Comparison of ENCODE assay signal across 11 cellular contexts in genomic region chr16:67395458-67396158, GRCh38. TPM values are rescaled to one million over a fixed set of nuclear protein-coding genes. Genes with fewer than 3 reads are reported as not detected.
A peak's percentile ranks its signal among the peaks of the same experiment; 100 is the strongest.
DNase-seq lines count a peak whose midpoint lies in the region; ATAC-seq, FAIRE-seq and TF ChIP-seq lines count a peak whose summit lies in the region.
"Had no signal": no experiment of that assay in that cellular context is flagged by ENCODE, and none has a peak within 500 bp of the region (broad histone marks: within the 10 kb centered on the region; RNA-seq: fewer than 3 reads in every experiment).

No MANE protein-coding gene starts in this region.

- intact Hi-C loops in IMR-90 (cut with micrococcal nuclease), result no loop called here
- intact Hi-C loops in left lung (cut with DNase I), result no loop called here

- H2BK5ac ChIP-seq in IMR-90 (ENCODE audit: low read depth, low read length, poor library complexity, severe bottlenecking), result no peak overlapping the region

- TF ChIP-seq CTCF in IMR-90 (conservative IDR thresholded peaks at IDR 0.05; ENCODE audit: low read depth, low read length), result no peak
- no peak for TF ChIP-seq CTCF in foreskin keratinocyte (conservative IDR thresholded peaks at IDR 0.05)
- no peak for TF ChIP-seq CTCF in left lung (IDR thresholded peaks at IDR 0.05)

- H4K5ac ChIP-seq in IMR-90 (ENCODE audit: low read depth, low read length), result no peak overlapping the region

- H3K4ac ChIP-seq in IMR-90 (ENCODE audit: low read depth, low read length), result peak overlapping the region; percentile 39; the same call in 1 of the 2 replicates

- no peak overlapping the region for H3K27ac Mint-ChIP-seq in stimulated activated effector memory CD8-positive, alpha-beta T cell treated with anti-CD3 and anti-CD28 coated beads, Interleukin-12 subunit alpha, Interleukin-12 subunit beta, amount 100 ng/mL, for 72 hours
- H3K27ac Mint-ChIP-seq: activated B cell treated with CpG ODN at 0.5 μM for 24 hours had no signal

- no peak for TF ChIP-seq RAD21 in IMR-90 (IDR thresholded peaks at IDR 0.05; ENCODE audit: low read length)

- no peaks in the 10 kb centered on the region for H3K36me3 ChIP-seq in IMR-90 (ENCODE audit: control insufficient read depth, insufficient read depth, low read length)
- H3K36me3 ChIP-seq in left lung, result no peaks in the 10 kb centered on the region

- peaks cover 5% of the 10 kb centered on the region; the same call in 1 of the 2 replicates for H3K9me1 ChIP-seq in IMR-90 (ENCODE audit: insufficient read depth, low read length)

- no peak overlapping the region for H3K4me2 ChIP-seq in IMR-90 (ENCODE audit: low read depth, low read length)

- H3K79me1 ChIP-seq in IMR-90 (ENCODE audit: low read depth in 1 of 2, low read length in 2 of 2), result no peaks in the 10 kb centered on the region

- in situ Hi-C loops in IMR-90 (cut with MboI; ENCODE audit: low sequenced_read_pairs), result no loop called here

- no peak overlapping the region for H3K27ac ChIP-seq in IMR-90 (ENCODE audit: insufficient read depth, low read length)
- peak overlapping the region; percentile 5 for H3K27ac ChIP-seq in foreskin keratinocyte
- H3K27ac ChIP-seq in left lung, result peak overlapping the region in 1 of 2 donors; percentile 65

- CTCF ChIA-PET in IMR-90 (lab: Yijun Ruan, JAX), result no interaction called here

- POLR2A ChIA-PET in IMR-90 (lab: Charles Lee; ENCODE audit: unreplicated experiment), result no interaction called here

- no peak overlapping the region for H4K91ac ChIP-seq in IMR-90 (ENCODE audit: insufficient read depth, low read depth, low read length)

- no peaks in the 10 kb centered on the region for H3K9me3 ChIP-seq in IMR-90 (ENCODE audit: control insufficient read depth, insufficient read depth, low read length)
- no peaks in the 10 kb centered on the region for H3K9me3 ChIP-seq in left lung
- H3K9me3 ChIP-seq: tibial artery had no signal

- H3K23ac ChIP-seq in IMR-90 (ENCODE audit: low read depth, low read length), result no peak overlapping the region

- H3K9me3 Mint-ChIP-seq in stimulated activated effector memory CD8-positive, alpha-beta T cell treated with anti-CD3 and anti-CD28 coated beads, Interleukin-12 subunit alpha, Interleukin-12 subunit beta, amount 100 ng/mL, for 72 hours, result no peaks in the 10 kb centered on the region
- H3K9me3 Mint-ChIP-seq: activated B cell treated with CpG ODN at 0.5 μM for 24 hours had no signal

- H2AK5ac ChIP-seq in IMR-90 (ENCODE audit: low read depth, low read length), result peak overlapping the region; percentile 45; the same call in 1 of the 2 replicates

- no peak overlapping the region for H3K9ac ChIP-seq in IMR-90 (ENCODE audit: low read depth, low read length)

- H4K8ac ChIP-seq in IMR-90 (ENCODE audit: low read depth in 2 of 2, low read length in 2 of 2), result no peak overlapping the region

- peaks cover 9% of the 10 kb centered on the region for H3K4me1 Mint-ChIP-seq in stimulated activated effector memory CD8-positive, alpha-beta T cell treated with anti-CD3 and anti-CD28 coated beads, Interleukin-12 subunit alpha, Interleukin-12 subunit beta, amount 100 ng/mL, for 72 hours

- dilution Hi-C loops in IMR-90 (cut with HindIII; ENCODE audit: low sequenced_read_pairs, unreplicated experiment), result no loop called here

- no peak for FAIRE-seq in GM19239 (lab: Jason Lieb, UNC)

- H3K18ac ChIP-seq in IMR-90 (ENCODE audit: low read depth, low read length), result no peak overlapping the region

- no peak overlapping the region for H3K14ac ChIP-seq in IMR-90 (replicated peaks; ENCODE audit: low read depth, low read length)

- no peak overlapping the region; the same call in 1 of the 2 replicates for H2BK120ac ChIP-seq in IMR-90 (ENCODE audit: low read depth, low read length)

- peak; percentile 72 for DNase-seq in IMR-90
- peak; percentile 95 for DNase-seq in NCI-H748 (lab: John Stamatoyannopoulos, UW; ENCODE audit: unreplicated experiment)
- DNase-seq in foreskin keratinocyte, result no peak
- DNase-seq in stimulated activated effector memory CD8-positive, alpha-beta T cell treated with anti-CD3 and anti-CD28 coated beads, Interleukin-12 subunit alpha, Interleukin-12 subunit beta, amount 100 ng/mL, for 72 hours (ENCODE audit: low spot score in 2 of 2), result no peak
- DNase-seq in left lung, result no peak
- no peak for DNase-seq in GM19239 (ENCODE audit: insufficient read length, low spot score)
- DNase-seq in dedifferentiated amniotic fluid mesenchymal stem cell (ENCODE audit: extremely low spot score), result no peak
- no peak for DNase-seq in activated CD4-positive, alpha-beta T cell treated with anti-CD3 and anti-CD28 coated beads, Interleukin-2, amount 50 U/mL, for 4 hours
- DNase-seq: activated B cell treated with CpG ODN at 0.5 μM for 24 hours had no signal

- peak overlapping the region; percentile 79 for H2AFZ ChIP-seq in IMR-90 (replicated peaks; ENCODE audit: low read length, poor library complexity)

- TF ChIP-seq POLR2A in IMR-90 (IDR thresholded peaks at IDR 0.05; ENCODE audit: low read depth, low read length), result no peak

- no peak overlapping the region for H3K56ac ChIP-seq in IMR-90 (ENCODE audit: extremely low read depth, insufficient read depth, low read length)

- H3K4me1 ChIP-seq in IMR-90 (ENCODE audit: control insufficient read depth, insufficient read depth, low read length) (peaks cover 16% of the 10 kb centered on the region), foreskin keratinocyte (peaks cover 7% of the 10 kb centered on the region), left lung (peaks cover 34 to 74% of the 10 kb centered on the region in 2 donors)

- H2AK9ac ChIP-seq in IMR-90 (replicated peaks; ENCODE audit: low read depth, low read length, poor library complexity), result peak overlapping the region; percentile 75

- H3K4me3 ChIP-seq in IMR-90 (ENCODE audit: insufficient read depth, low read depth, low read length) (no peak overlapping the region), left lung (no peak overlapping the region)
- H3K4me3 ChIP-seq: tibial artery had no signal

- H3K4me3 Mint-ChIP-seq in stimulated activated effector memory CD8-positive, alpha-beta T cell treated with anti-CD3 and anti-CD28 coated beads, Interleukin-12 subunit alpha, Interleukin-12 subunit beta, amount 100 ng/mL, for 72 hours, result peak overlapping the region; percentile 4

- WGBS in IMR-90 (ENCODE audit: extremely low coverage in 2 of 2, insufficient read length in 1 of 2), 2 experiments, result 81% methylated on average over 4 of the region's 13 CpGs; no CpG with 5 or more reads in 1 of the 2 experiments

- no peak overlapping the region for H2BK15ac ChIP-seq in IMR-90 (ENCODE audit: low read depth, low read length)

- H3K27me3 ChIP-seq in IMR-90 (ENCODE audit: control insufficient read depth, insufficient read depth, low read length) (no peaks in the 10 kb centered on the region), foreskin keratinocyte (peaks cover 31% of the 10 kb centered on the region), left lung (peaks cover 0 to 43% of the 10 kb centered on the region in 2 donors)

- no peaks in the 10 kb centered on the region for H4K20me1 ChIP-seq in IMR-90 (ENCODE audit: insufficient read depth, low read length)

- H2BK20ac ChIP-seq in IMR-90 (ENCODE audit: low read depth, low read length), result no peak overlapping the region

- BruUV-seq in IMR-90 (replicated peaks; lab: Mats Ljungman, UMichigan), result no TSS peak

- H3K36me3 Mint-ChIP-seq in stimulated activated effector memory CD8-positive, alpha-beta T cell treated with anti-CD3 and anti-CD28 coated beads, Interleukin-12 subunit alpha, Interleukin-12 subunit beta, amount 100 ng/mL, for 72 hours, result peaks cover 5% of the 10 kb centered on the region

- ATAC-seq in IMR-90 (ENCODE audit: low read depth), result no peak
- ATAC-seq in foreskin keratinocyte, result no peak
- ATAC-seq in stimulated activated effector memory CD8-positive, alpha-beta T cell treated with anti-CD3 and anti-CD28 coated beads, Interleukin-12 subunit alpha, Interleukin-12 subunit beta, amount 100 ng/mL, for 72 hours, result no peak
- no peak for ATAC-seq in left lung

TF ChIP-seq in IMR-90, 13 proteins besides CTCF, POLR2A, EP300 and RAD21 (continues in another document):
- TF ChIP-seq RFX5 (IDR thresholded peaks at IDR 0.05; ENCODE audit: low read depth, low read length) (no peak), SMC3 (IDR thresholded peaks at IDR 0.05; ENCODE audit: low read depth, low read length) (no peak), FOS (IDR thresholded peaks at IDR 0.05; ENCODE audit: low read depth, low read length) (no peak), RCOR1 (IDR thresholded peaks at IDR 0.05; ENCODE audit: insufficient replicate concordance, low read length) (no peak), NFE2L2 (IDR thresholded peaks at IDR 0.05; ENCODE audit: low read depth, low read length) (no peak), CEBPB (IDR thresholded peaks at IDR 0.05; ENCODE audit: low read depth, low read length) (no peak)
- TF ChIP-seq, protein P1, sequence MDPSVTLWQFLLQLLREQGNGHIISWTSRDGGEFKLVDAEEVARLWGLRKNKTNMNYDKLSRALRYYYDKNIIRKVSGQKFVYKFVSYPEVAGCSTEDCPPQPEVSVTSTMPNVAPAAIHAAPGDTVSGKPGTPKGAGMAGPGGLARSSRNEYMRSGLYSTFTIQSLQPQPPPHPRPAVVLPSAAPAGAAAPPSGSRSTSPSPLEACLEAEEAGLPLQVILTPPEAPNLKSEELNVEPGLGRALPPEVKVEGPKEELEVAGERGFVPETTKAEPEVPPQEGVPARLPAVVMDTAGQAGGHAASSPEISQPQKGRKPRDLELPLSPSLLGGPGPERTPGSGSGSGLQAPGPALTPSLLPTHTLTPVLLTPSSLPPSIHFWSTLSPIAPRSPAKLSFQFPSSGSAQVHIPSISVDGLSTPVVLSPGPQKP (IDR thresholded peaks at IDR 0.05; ENCODE audit: borderline replicate concordance, low read depth, low read length), result no peak

RNA-seq across cellular contexts. Expression of gene TPPP3, which starts 2.3 kb away (rescaled TPM):
- 0.54 and 0.56 TPM in 2 replicates for total RNA-seq in IMR-90 (2012; rRNA removed)
- polyA plus RNA-seq in IMR-90 (2012; rRNA removed), result 2.2 and 2.4 TPM in 2 replicates
- polyA plus RNA-seq in IMR-90 (2012; cell fraction: cytosol; rRNA removed), result 2.0 and 3.4 TPM in 2 replicates
- polyA plus RNA-seq in IMR-90 (2012; cell fraction: nucleus; rRNA removed; ENCODE audit: low replicate concordance), result 1.8 and 2.4 TPM in 2 replicates
- 0.07 TPM in 1 of 2 replicates, not detected in the other for total RNA-seq in foreskin keratinocyte
- polyA plus RNA-seq in foreskin keratinocyte, result 0.07 and 0.09 TPM in 2 replicates
- 10 to 100 TPM; 79.2 to 91.3 TPM for total RNA-seq in left lung
- total RNA-seq: activated B cell treated with CpG ODN at 0.5 μM for 24 hours had no signal

RNA-seq across cellular contexts. Expression of gene ZDHHC1, which starts 20.7 kb away (rescaled TPM):
- total RNA-seq in IMR-90 (2012; rRNA removed) (1.7 and 2.0 TPM in 2 replicates), foreskin keratinocyte (3.3 and 3.6 TPM in 2 replicates), left lung (10 to 100 TPM; 14.4 to 14.7 TPM)
- polyA plus RNA-seq in IMR-90 (2012; rRNA removed) (5.9 and 6.1 TPM in 2 replicates), foreskin keratinocyte (3.2 and 3.9 TPM in 2 replicates)
- polyA plus RNA-seq in IMR-90 (2012; cell fraction: cytosol; rRNA removed), result 4.2 and 9.4 TPM in 2 replicates
- 16.9 and 38.6 TPM in 2 replicates for polyA plus RNA-seq in IMR-90 (2012; cell fraction: nucleus; rRNA removed; ENCODE audit: low replicate concordance)

RNA-seq across cellular contexts. Expression of gene HSD11B2, which starts 35.3 kb away (rescaled TPM):
- total RNA-seq in IMR-90 (2012; rRNA removed) (not detected in 2 replicates), foreskin keratinocyte (0.78 and 1.1 TPM in 2 replicates), left lung (1 to 10 TPM; 2.5 to 3.9 TPM)
- polyA plus RNA-seq in IMR-90 (2012; rRNA removed) (0.26 and 0.27 TPM in 2 replicates), foreskin keratinocyte (1.3 and 1.5 TPM in 2 replicates)
- polyA plus RNA-seq in IMR-90 (2012; cell fraction: cytosol; rRNA removed), result 0.12 TPM in 1 of 2 replicates, not detected in the other
- 0.47 and 0.60 TPM in 2 replicates for polyA plus RNA-seq in IMR-90 (2012; cell fraction: nucleus; rRNA removed; ENCODE audit: low replicate concordance)
- total RNA-seq: dermis microvascular lymphatic vessel endothelial cell had no signal

Comparison
In these comparisons a context has a peak if more than half of its experiments do, and no peak if none do; other contexts are left out.
1. DNase-seq: peak in IMR-90 (single experiment) and NCI-H748 (single experiment); none in foreskin keratinocyte (0 of 2), stimulated activated effector memory CD8-positive, alpha-beta T cell treated with anti-CD3 and anti-CD28 coated beads, Interleukin-12 subunit alpha, Interleukin-12 subunit beta, amount 100 ng/mL, for 72 hours (0 of 2), left lung (0 of 2), GM19239 (single experiment), dedifferentiated amniotic fluid mesenchymal stem cell (single experiment) and activated CD4-positive, alpha-beta T cell treated with anti-CD3 and anti-CD28 coated beads, Interleukin-2, amount 50 U/mL, for 4 hours (0 of 2).
2. RNA of gene TPPP3, which starts 2.3 kb away (total RNA-seq): 79.2 to 91.3 TPM in left lung; 0.54 to 0.56 TPM in IMR-90 and 0.07 TPM in foreskin keratinocyte; every median in the first group is over 10 times any median in the second.